Comparison of ENCODE assay signal across 8 cellular contexts in the genomic region with DNA sequence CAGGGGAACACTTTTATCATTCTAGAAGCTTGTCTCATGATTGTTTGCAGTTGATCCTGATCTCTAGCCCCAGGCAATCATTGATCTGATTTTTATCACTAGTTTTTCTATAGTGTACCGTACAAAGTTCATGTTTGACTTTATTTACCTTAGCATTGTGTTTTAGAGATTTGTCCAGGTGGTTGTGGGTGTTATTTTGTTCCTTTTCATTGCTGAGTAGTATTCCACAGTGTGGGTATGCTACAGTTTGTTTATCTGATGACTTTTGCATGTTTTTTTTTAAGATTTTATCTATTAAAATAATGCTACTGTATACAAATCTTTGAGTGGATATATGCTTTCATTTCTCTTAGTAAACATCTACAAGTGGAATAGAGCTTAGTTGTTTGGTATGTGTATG.
"Had no signal": no experiment of that assay in that cellular context is flagged by ENCODE, and none has a peak within 500 bp of the region (broad histone marks: within the 10 kb centered on the region; RNA-seq: fewer than 3 reads in every experiment).

No MANE protein-coding gene starts in this region.

- H3K4me3 ChIP-seq: GM12878 had no signal

- ATAC-seq: GM12878 had no signal

- FAIRE-seq: G401.6, GM12878, GM12891, GM12892, GM18507, GM19239 had no signal

- DNase-seq: GDM1, GF-D8 had no signal
